In the genomic region with DNA sequence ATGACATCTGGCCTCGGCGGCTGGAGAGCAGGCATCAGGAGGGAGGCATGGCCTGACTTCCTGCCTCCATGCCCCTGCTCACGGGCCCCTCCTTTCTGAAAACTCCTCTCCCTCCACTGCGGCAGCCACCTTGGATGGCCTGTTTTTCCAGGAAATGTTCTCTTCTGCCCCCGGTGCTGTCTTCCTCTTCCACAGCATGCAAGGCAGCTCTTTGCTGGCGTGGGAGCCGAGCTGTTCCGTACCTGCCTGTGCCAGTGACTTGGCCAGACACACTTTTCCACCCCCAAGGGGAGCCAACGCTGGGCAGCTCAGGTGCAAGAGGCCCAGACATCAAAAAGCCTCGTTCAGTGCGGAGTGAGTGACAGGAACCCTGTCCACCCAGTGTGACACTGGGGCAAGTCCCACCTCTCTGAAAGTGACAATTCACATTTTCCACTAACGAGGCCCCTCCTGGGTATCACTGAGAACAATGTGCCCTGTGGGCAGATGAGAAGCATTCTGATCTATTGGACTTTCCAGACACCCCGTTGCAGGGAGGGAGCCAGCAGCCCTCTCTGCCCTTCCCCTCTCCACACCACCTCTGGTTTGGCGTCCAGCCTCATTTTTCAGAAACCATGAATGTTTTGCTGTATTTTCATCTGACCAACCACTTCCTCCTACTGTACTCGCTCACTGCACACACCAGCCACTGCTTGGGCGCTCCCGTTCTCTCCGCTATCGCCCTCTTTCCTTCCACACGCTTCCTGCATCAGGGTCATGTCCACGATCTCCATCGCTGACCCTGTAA, we compare ENCODE assay signal across 9 cellular contexts. TPM values are rescaled to one million over a fixed set of nuclear protein-coding genes. Genes with fewer than 3 reads are reported as not detected.
DNase-seq lines count a peak whose midpoint lies in the region; ATAC-seq and TF ChIP-seq lines count a peak whose summit lies in the region.
"Had no signal": no experiment of that assay in that cellular context is flagged by ENCODE, and none has a peak within 500 bp of the region (broad histone marks: within the 10 kb centered on the region; RNA-seq: fewer than 3 reads in every experiment).

No MANE protein-coding gene starts in this region.

- H3K36me3 ChIP-seq in mucosa of descending colon (ENCODE audit: low read depth) = no peaks in the 10 kb centered on the region
- H3K36me3 ChIP-seq in PC-3 (ENCODE audit: low read depth, low read length) = no peaks in the 10 kb centered on the region

- H3K4me3 ChIP-seq in mucosa of descending colon (no peak overlapping the region), PC-3 (ENCODE audit: low read length) (no peak overlapping the region)
- H3K4me3 ChIP-seq: SJSA1 had no signal

- H3K27me3 ChIP-seq in PC-3 (ENCODE audit: low read length) = no peaks in the 10 kb centered on the region
- H3K27me3 ChIP-seq: SJSA1 had no signal

- DNase-seq in T-helper 2 cell (peak in 4 of 5 experiments; percentile 52 to 97 (median 72)), amniotic epithelial cell (ENCODE audit: low read depth) (peak; percentile 62), mucosa of descending colon (peak in 2 of 3 donors; percentile 52 to 81), NCI-H2196 treated with DMSO at 0.1 percent for 48 hours (lab: John Stamatoyannopoulos, UW; ENCODE audit: unreplicated experiment) (no peak), PC-3 (no peak)
- DNase-seq in stimulated activated CD8-positive, alpha-beta memory T cell treated with anti-CD3 and anti-CD28 coated beads, Interleukin-7, amount 100 ng/mL, for 24 hours (ENCODE audit: low read depth) = peak; percentile 51

- H3K27ac ChIP-seq in PC-3 (ENCODE audit: low read length) = no peak overlapping the region
- H3K27ac ChIP-seq: SJSA1 had no signal

- H3K4me1 ChIP-seq in mucosa of descending colon (ENCODE audit: low read depth) = peaks cover 75% of the 10 kb centered on the region
- H3K4me1 ChIP-seq in PC-3 (ENCODE audit: insufficient read depth, low read length) = peaks cover 20% of the 10 kb centered on the region

- BruUV-seq in PC-3 (replicated peaks; lab: Mats Ljungman, UMichigan) = no TSS peak

- no peak overlapping the region for H3K4me2 ChIP-seq in PC-3 (ENCODE audit: low read length)

- intact Hi-C loops in mucosa of descending colon (cut with DNase I, micrococcal nuclease) = loop anchor here in 1 of 2 donors (10.0 kb wide), 1 partner anchor 77 kb away; a partner anchor contains a TSS
- intact Hi-C loops in PC-3 (cut with micrococcal nuclease) = loop anchor here (5.0 kb wide), 1 partner anchor 75 kb away; a partner anchor contains a TSS

- no peaks in the 10 kb centered on the region for H3F3A ChIP-seq in PC-3 (ENCODE audit: low read length, unreplicated experiment)

- POLR2A ChIA-PET in PC-3 (lab: Charles Lee; ENCODE audit: unreplicated experiment) = interaction anchor here (0.6 kb wide), 1 partner anchor 78 kb away, joined by 4 read pairs; no protein-coding TSS in a partner anchor

- H3K9me3 ChIP-seq in mucosa of descending colon = no peaks in the 10 kb centered on the region
- H3K9me3 ChIP-seq in PC-3 (ENCODE audit: low read length) = no peaks in the 10 kb centered on the region
- H3K9me3 ChIP-seq: SJSA1 had no signal

- H2AFZ ChIP-seq in PC-3 (ENCODE audit: low read length) = no peak overlapping the region

- H3K9ac ChIP-seq in PC-3 (ENCODE audit: low read length) = no peak overlapping the region

- CTCF ChIA-PET in PC-3 (lab: Charles Lee) = interaction anchor here (0.5 to 0.7 kb wide), 2 partner anchors 12 to 124 kb away, joined by 3 to 10 read pairs; no protein-coding TSS in a partner anchor

- peak; percentile 64 for ATAC-seq in GM18870 (IDR thresholded peaks at IDR 0.05; ENCODE audit: unreplicated experiment)
- peak; percentile 72 for ATAC-seq in HG02973 (IDR thresholded peaks at IDR 0.05; ENCODE audit: unreplicated experiment)
- ATAC-seq in mucosa of descending colon = peak; percentile 12
- no peak for ATAC-seq in PC-3

- H4K20me1 ChIP-seq in PC-3 (ENCODE audit: low read length) = no peaks in the 10 kb centered on the region

- no peaks in the 10 kb centered on the region for H3K9me2 ChIP-seq in PC-3 (replicated peaks; ENCODE audit: low read length)

- TF ChIP-seq CTCF in mucosa of descending colon (IDR thresholded peaks at IDR 0.05) (no peak), PC-3 (conservative IDR thresholded peaks at IDR 0.05; ENCODE audit: low read depth, low read length) (no peak)

- H3K79me2 ChIP-seq in PC-3 (ENCODE audit: low read length) = peaks cover 3% of the 10 kb centered on the region; the same call in 1 of the 2 replicates

RNA-seq across cellular contexts. Expression of a gene that starts 31.1 kb away (rescaled TPM):
- total RNA-seq in mucosa of descending colon (10 to 100 TPM; 39.3 to 50.1 (median 48.9) TPM), PC-3 (2014; rRNA removed) (25.9 and 32.5 TPM in 2 replicates)

RNA-seq across cellular contexts. Expression of a gene that starts 34.1 kb away (rescaled TPM):
- total RNA-seq in mucosa of descending colon (10 to 100 TPM in 1 of 3 donors, 1 to 10 TPM in 2; 8.7 to 12.9 (median 8.9) TPM), PC-3 (2014; rRNA removed) (5.0 and 7.8 TPM in 2 replicates)

Comparison
In these comparisons a context has a peak if more than half of its experiments do, and no peak if none do; other contexts are left out.
1. DNase-seq: peak in T-helper 2 cell (4 of 5), amniotic epithelial cell (single experiment), mucosa of descending colon (2 of 3) and stimulated activated CD8-positive, alpha-beta memory T cell treated with anti-CD3 and anti-CD28 coated beads, Interleukin-7, amount 100 ng/mL, for 24 hours (single experiment); none in NCI-H2196 treated with DMSO at 0.1 percent for 48 hours (single experiment) and PC-3 (single experiment).